14 cellular contexts compared by ENCODE assay signal in the genomic region with DNA sequence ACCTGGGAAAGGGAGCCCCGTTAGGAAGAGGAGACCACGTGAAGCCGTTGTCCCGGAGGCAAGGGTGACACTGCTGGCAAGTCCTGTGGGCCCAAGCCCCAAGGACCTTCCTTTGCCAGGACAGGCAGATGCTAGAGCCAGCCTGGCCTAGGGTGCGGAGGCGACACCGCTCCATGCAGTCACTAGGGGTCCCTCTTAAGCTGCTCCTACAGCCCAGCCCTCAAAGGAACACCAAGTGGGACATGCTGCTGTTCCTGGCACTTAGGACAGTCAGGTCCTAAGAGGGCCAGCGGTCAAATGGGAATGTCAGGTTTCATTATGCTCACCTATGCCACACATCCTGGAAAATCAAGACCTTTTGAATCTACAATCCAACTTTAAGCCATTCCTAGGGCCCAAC. TPM values are rescaled to one million over a fixed set of nuclear protein-coding genes. Genes with fewer than 3 reads are reported as not detected.
A peak's percentile ranks its signal among the peaks of the same experiment; 100 is the strongest.
DNase-seq lines count a peak whose midpoint lies in the region; ATAC-seq and TF ChIP-seq lines count a peak whose summit lies in the region.
"Had no signal": no experiment of that assay in that cellular context is flagged by ENCODE, and none has a peak within 500 bp of the region (broad histone marks: within the 10 kb centered on the region; RNA-seq: fewer than 3 reads in every experiment).

No MANE protein-coding gene starts in this region.

- peaks cover 6% of the 10 kb centered on the region for H3K4me1 Mint-ChIP-seq in activated CD4-positive, alpha-beta T cell treated with anti-CD3 and anti-CD28 coated beads for 36 hours
- H3K4me1 Mint-ChIP-seq in activated CD4-positive, alpha-beta T cell treated with anti-CD3 and anti-CD28 coated beads, Interleukin-2, amount 10 ng/mL, durations not matched to agents 7 days and 5 days, result peaks cover 26% of the 10 kb centered on the region

- POLR2A ChIA-PET in activated CD4-positive, alpha-beta T cell treated with anti-CD3 and anti-CD28 coated beads for 36 hours (lab: Charles Lee), result no interaction called here
- POLR2A ChIA-PET in activated CD4-positive, alpha-beta T cell treated with anti-CD3 and anti-CD28 coated beads, Interleukin-2, amount 10 ng/mL, durations not matched to agents 7 days and 5 days (lab: Charles Lee), result no interaction called here

- WGBS in body of pancreas, 2 donors, result 83 to 92% methylated on average over 7 to 8 of the region's 8 CpGs

- H3K4me3 ChIP-seq in choroid plexus epithelial cell (ENCODE audit: low read depth, low read length), result no peak overlapping the region
- H3K4me3 ChIP-seq in body of pancreas, result no peak overlapping the region
- H3K4me3 ChIP-seq: adrenal gland, tibial artery had no signal

- no peak overlapping the region for H3K27ac Mint-ChIP-seq in activated CD4-positive, alpha-beta T cell treated with anti-CD3 and anti-CD28 coated beads for 36 hours
- no peak overlapping the region for H3K27ac Mint-ChIP-seq in activated CD4-positive, alpha-beta T cell treated with anti-CD3 and anti-CD28 coated beads, Interleukin-2, amount 10 ng/mL, durations not matched to agents 7 days and 5 days

- H3K4me1 ChIP-seq in body of pancreas, result no peaks in the 10 kb centered on the region
- H3K4me1 ChIP-seq: adrenal gland, tibial artery had no signal

- H3K9me3 ChIP-seq in body of pancreas, result no peaks in the 10 kb centered on the region
- H3K9me3 ChIP-seq: adrenal gland, tibial artery had no signal

- DNase-seq in activated CD4-positive, alpha-beta T cell treated with anti-CD3 and anti-CD28 coated beads for 36 hours, result peak; percentile 22
- DNase-seq in activated CD4-positive, alpha-beta T cell treated with anti-CD3 and anti-CD28 coated beads, Interleukin-2, amount 10 ng/mL, durations not matched to agents 7 days and 5 days, result no peak
- DNase-seq in MV-4-11 (lab: John Stamatoyannopoulos, UW) (peak; percentile 14), choroid plexus epithelial cell (ENCODE audit: low read depth) (no peak), body of pancreas (no peak), pons (ENCODE audit: low spot score) (no peak), NCI-H146 (lab: John Stamatoyannopoulos, UW) (no peak), RPMI8226 (no peak)
- DNase-seq: ACHN; adrenal gland; DMS53; effector CD8-positive, alpha-beta T cell; tibial artery had no signal

- intact Hi-C loops in activated CD4-positive, alpha-beta T cell treated with anti-CD3 and anti-CD28 coated beads for 36 hours (cut with DNase I, micrococcal nuclease), result no loop called here
- intact Hi-C loops in body of pancreas (cut with DNase I), result no loop called here

- H3K27ac ChIP-seq in body of pancreas, result no peak overlapping the region
- H3K27ac ChIP-seq: adrenal gland, tibial artery had no signal

- peaks cover 3% of the 10 kb centered on the region for H3K27me3 Mint-ChIP-seq in activated CD4-positive, alpha-beta T cell treated with anti-CD3 and anti-CD28 coated beads for 36 hours
- no peaks in the 10 kb centered on the region for H3K27me3 Mint-ChIP-seq in activated CD4-positive, alpha-beta T cell treated with anti-CD3 and anti-CD28 coated beads, Interleukin-2, amount 10 ng/mL, durations not matched to agents 7 days and 5 days

- CTCF ChIA-PET in activated CD4-positive, alpha-beta T cell treated with anti-CD3 and anti-CD28 coated beads for 36 hours (lab: Charles Lee), result interaction anchor here (1.0 kb wide), 1 partner anchor 11 kb away, joined by 3 read pairs; no protein-coding TSS in a partner anchor
- CTCF ChIA-PET in activated CD4-positive, alpha-beta T cell treated with anti-CD3 and anti-CD28 coated beads, Interleukin-2, amount 10 ng/mL, durations not matched to agents 7 days and 5 days (lab: Charles Lee), result interaction anchor here (1.1 to 3.0 kb wide), 5 partner anchors 9 to 27 kb away, joined by 3 to 10 read pairs (median 3); no protein-coding TSS in a partner anchor

- peaks cover 4% of the 10 kb centered on the region for H3K9me3 Mint-ChIP-seq in activated CD4-positive, alpha-beta T cell treated with anti-CD3 and anti-CD28 coated beads for 36 hours (ENCODE audit: low read depth)
- H3K9me3 Mint-ChIP-seq in activated CD4-positive, alpha-beta T cell treated with anti-CD3 and anti-CD28 coated beads, Interleukin-2, amount 10 ng/mL, durations not matched to agents 7 days and 5 days, result peaks cover 4% of the 10 kb centered on the region

- no peaks in the 10 kb centered on the region for H3K36me3 ChIP-seq in body of pancreas (replicated peaks in 1 of 2; ENCODE audit: insufficient read depth in 1 of 2, low read depth in 2 of 2)
- H3K36me3 ChIP-seq: adrenal gland, tibial artery had no signal

- no peak overlapping the region for H3K4me3 Mint-ChIP-seq in activated CD4-positive, alpha-beta T cell treated with anti-CD3 and anti-CD28 coated beads for 36 hours
- no peak overlapping the region for H3K4me3 Mint-ChIP-seq in activated CD4-positive, alpha-beta T cell treated with anti-CD3 and anti-CD28 coated beads, Interleukin-2, amount 10 ng/mL, durations not matched to agents 7 days and 5 days

- H3K36me3 Mint-ChIP-seq in activated CD4-positive, alpha-beta T cell treated with anti-CD3 and anti-CD28 coated beads for 36 hours (ENCODE audit: low read depth), result peaks cover 2% of the 10 kb centered on the region
- no peaks in the 10 kb centered on the region for H3K36me3 Mint-ChIP-seq in activated CD4-positive, alpha-beta T cell treated with anti-CD3 and anti-CD28 coated beads, Interleukin-2, amount 10 ng/mL, durations not matched to agents 7 days and 5 days (ENCODE audit: low read depth)

- no peaks in the 10 kb centered on the region for H3K27me3 ChIP-seq in body of pancreas
- H3K27me3 ChIP-seq: adrenal gland had no signal

- no peak for TF ChIP-seq POLR2A in body of pancreas (IDR thresholded peaks at IDR 0.05)

- TF ChIP-seq CTCF in choroid plexus epithelial cell (conservative IDR thresholded peaks at IDR 0.05; ENCODE audit: low read depth, low read length) (peak; percentile 25), body of pancreas (IDR thresholded peaks at IDR 0.05) (no peak)

- no peak for ATAC-seq in activated CD4-positive, alpha-beta T cell treated with anti-CD3 and anti-CD28 coated beads for 36 hours
- no peak for ATAC-seq in body of pancreas
- ATAC-seq: Right ventricle myocardium inferior had no signal

RNA-seq across cellular contexts. Expression of a gene that starts 59.7 kb away (rescaled TPM):
- 100 to 1,000 TPM; 138 to 153 TPM for total RNA-seq in activated CD4-positive, alpha-beta T cell treated with anti-CD3 and anti-CD28 coated beads for 36 hours
- 100 to 1,000 TPM; 164 to 177 TPM for total RNA-seq in activated CD4-positive, alpha-beta T cell treated with anti-CD3 and anti-CD28 coated beads, Interleukin-2, amount 10 ng/mL, durations not matched to agents 7 days and 5 days
- 100 to 1,000 TPM; 126 to 133 TPM for total RNA-seq in body of pancreas

Comparison
In these comparisons a context has a peak if more than half of its experiments do, and no peak if none do; other contexts are left out.
1. DNase-seq: peak in activated CD4-positive, alpha-beta T cell treated with anti-CD3 and anti-CD28 coated beads for 36 hours (single experiment) and MV-4-11 (single experiment); none in activated CD4-positive, alpha-beta T cell treated with anti-CD3 and anti-CD28 coated beads, Interleukin-2, amount 10 ng/mL, durations not matched to agents 7 days and 5 days (single experiment), choroid plexus epithelial cell (single experiment), body of pancreas (0 of 4), pons (single experiment), NCI-H146 (single experiment) and RPMI8226 (single experiment).